Comparison of ENCODE assay signal across 1 cellular context in the genomic region with DNA sequence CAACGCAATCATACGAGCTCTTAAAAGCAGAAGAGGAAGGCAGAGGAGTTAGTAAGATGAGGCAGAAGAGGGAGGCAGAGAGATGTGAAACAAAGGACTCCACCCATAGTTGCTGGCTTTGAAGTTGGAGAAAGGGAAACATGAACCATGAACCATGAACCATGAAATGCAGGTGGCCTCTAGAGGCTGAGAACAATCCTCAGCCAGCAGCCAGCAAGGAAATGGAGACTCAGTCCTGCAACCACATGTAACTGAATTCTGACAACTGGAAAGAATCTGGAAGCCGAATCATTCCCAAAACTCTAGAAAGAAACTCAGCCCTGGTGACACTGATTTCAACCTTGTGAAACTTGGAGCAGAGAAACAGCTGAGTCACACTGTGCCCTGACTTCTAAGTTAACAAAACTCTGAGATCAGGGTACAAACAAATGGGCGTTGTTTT.
TF ChIP-seq lines count a peak whose summit lies in the region.

No MANE protein-coding gene starts in this region.

TF ChIP-seq in K562, 482 proteins besides CTCF, POLR2A, EP300 and RAD21 (continued from another document and continues in another):
- TF ChIP-seq CXXC5 (CRISPR knock-in tag; IDR thresholded peaks at IDR 0.05) = no peak
- TF ChIP-seq, protein P1, sequence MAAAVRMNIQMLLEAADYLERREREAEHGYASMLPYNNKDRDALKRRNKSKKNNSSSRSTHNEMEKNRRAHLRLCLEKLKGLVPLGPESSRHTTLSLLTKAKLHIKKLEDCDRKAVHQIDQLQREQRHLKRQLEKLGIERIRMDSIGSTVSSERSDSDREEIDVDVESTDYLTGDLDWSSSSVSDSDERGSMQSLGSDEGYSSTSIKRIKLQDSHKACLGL (CRISPR knock-in tag; IDR thresholded peaks at IDR 0.05; ENCODE audit: borderline replicate concordance, poor library complexity, severe bottlenecking) = no peak
- no peak for TF ChIP-seq TCF3 (CRISPR knock-in tag; IDR thresholded peaks at IDR 0.05)
- TF ChIP-seq DPF2 (IDR thresholded peaks at IDR 0.05) = peak; percentile 78; the same call in 1 of the 2 replicates
- TF ChIP-seq, protein P2, sequence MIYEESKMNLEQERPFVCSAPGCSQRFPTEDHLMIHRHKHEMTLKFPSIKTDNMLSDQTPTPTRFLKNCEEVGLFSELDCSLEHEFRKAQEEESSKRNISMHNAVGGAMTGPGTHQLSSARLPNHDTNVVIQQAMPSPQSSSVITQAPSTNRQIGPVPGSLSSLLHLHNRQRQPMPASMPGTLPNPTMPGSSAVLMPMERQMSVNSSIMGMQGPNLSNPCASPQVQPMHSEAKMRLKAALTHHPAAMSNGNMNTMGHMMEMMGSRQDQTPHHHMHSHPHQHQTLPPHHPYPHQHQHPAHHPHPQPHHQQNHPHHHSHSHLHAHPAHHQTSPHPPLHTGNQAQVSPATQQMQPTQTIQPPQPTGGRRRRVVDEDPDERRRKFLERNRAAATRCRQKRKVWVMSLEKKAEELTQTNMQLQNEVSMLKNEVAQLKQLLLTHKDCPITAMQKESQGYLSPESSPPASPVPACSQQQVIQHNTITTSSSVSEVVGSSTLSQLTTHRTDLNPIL (CRISPR knock-in tag; IDR thresholded peaks at IDR 0.05) = no peak
- TF ChIP-seq RCOR1 (IDR thresholded peaks at IDR 0.05; ENCODE audit: borderline replicate concordance in 1 of 2, low read depth in 2 of 2, low read length in 2 of 2) = peak in 1 of 2 experiments; percentile 2; a peak in 1 of 4 replicates
- no peak for TF ChIP-seq POLR2AphosphoS2 (IDR thresholded peaks at IDR 0.05; ENCODE audit: low read length)
- TF ChIP-seq MTA3 (IDR thresholded peaks at IDR 0.05; ENCODE audit: borderline replicate concordance) = 0 out of 2 replicates have a peak, but pooled peaks have one; percentile 47
- no peak for TF ChIP-seq MTA2 (IDR thresholded peaks at IDR 0.05; ENCODE audit: low read depth)
- TF ChIP-seq CEBPB (tag; IDR thresholded peaks at IDR 0.05) = peak; percentile 25; the same call in 1 of the 2 replicates
- no peak for TF ChIP-seq ZBTB49 (CRISPR knock-in tag; IDR thresholded peaks at IDR 0.05; ENCODE audit: borderline replicate concordance)
- TF ChIP-seq RAD51 (IDR thresholded peaks at IDR 0.05; ENCODE audit: borderline replicate concordance, low read depth) = no peak
- no peak for TF ChIP-seq MTF1 (CRISPR knock-in tag; IDR thresholded peaks at IDR 0.05; ENCODE audit: borderline replicate concordance)
- no peak for TF ChIP-seq ZNF41 (CRISPR knock-in tag; conservative IDR thresholded peaks at IDR 0.05)
- TF ChIP-seq SOX6 (IDR thresholded peaks at IDR 0.05) = peak; percentile 70; the same call in 1 of the 2 replicates
- no peak for TF ChIP-seq ELK3 (CRISPR knock-in tag; IDR thresholded peaks at IDR 0.05)
- no peak for TF ChIP-seq ZBTB8A (IDR thresholded peaks at IDR 0.05; ENCODE audit: partially characterized antibody)
- no peak for TF ChIP-seq ZNF124 (CRISPR knock-in tag; IDR thresholded peaks at IDR 0.05)
- TF ChIP-seq, protein P3, sequence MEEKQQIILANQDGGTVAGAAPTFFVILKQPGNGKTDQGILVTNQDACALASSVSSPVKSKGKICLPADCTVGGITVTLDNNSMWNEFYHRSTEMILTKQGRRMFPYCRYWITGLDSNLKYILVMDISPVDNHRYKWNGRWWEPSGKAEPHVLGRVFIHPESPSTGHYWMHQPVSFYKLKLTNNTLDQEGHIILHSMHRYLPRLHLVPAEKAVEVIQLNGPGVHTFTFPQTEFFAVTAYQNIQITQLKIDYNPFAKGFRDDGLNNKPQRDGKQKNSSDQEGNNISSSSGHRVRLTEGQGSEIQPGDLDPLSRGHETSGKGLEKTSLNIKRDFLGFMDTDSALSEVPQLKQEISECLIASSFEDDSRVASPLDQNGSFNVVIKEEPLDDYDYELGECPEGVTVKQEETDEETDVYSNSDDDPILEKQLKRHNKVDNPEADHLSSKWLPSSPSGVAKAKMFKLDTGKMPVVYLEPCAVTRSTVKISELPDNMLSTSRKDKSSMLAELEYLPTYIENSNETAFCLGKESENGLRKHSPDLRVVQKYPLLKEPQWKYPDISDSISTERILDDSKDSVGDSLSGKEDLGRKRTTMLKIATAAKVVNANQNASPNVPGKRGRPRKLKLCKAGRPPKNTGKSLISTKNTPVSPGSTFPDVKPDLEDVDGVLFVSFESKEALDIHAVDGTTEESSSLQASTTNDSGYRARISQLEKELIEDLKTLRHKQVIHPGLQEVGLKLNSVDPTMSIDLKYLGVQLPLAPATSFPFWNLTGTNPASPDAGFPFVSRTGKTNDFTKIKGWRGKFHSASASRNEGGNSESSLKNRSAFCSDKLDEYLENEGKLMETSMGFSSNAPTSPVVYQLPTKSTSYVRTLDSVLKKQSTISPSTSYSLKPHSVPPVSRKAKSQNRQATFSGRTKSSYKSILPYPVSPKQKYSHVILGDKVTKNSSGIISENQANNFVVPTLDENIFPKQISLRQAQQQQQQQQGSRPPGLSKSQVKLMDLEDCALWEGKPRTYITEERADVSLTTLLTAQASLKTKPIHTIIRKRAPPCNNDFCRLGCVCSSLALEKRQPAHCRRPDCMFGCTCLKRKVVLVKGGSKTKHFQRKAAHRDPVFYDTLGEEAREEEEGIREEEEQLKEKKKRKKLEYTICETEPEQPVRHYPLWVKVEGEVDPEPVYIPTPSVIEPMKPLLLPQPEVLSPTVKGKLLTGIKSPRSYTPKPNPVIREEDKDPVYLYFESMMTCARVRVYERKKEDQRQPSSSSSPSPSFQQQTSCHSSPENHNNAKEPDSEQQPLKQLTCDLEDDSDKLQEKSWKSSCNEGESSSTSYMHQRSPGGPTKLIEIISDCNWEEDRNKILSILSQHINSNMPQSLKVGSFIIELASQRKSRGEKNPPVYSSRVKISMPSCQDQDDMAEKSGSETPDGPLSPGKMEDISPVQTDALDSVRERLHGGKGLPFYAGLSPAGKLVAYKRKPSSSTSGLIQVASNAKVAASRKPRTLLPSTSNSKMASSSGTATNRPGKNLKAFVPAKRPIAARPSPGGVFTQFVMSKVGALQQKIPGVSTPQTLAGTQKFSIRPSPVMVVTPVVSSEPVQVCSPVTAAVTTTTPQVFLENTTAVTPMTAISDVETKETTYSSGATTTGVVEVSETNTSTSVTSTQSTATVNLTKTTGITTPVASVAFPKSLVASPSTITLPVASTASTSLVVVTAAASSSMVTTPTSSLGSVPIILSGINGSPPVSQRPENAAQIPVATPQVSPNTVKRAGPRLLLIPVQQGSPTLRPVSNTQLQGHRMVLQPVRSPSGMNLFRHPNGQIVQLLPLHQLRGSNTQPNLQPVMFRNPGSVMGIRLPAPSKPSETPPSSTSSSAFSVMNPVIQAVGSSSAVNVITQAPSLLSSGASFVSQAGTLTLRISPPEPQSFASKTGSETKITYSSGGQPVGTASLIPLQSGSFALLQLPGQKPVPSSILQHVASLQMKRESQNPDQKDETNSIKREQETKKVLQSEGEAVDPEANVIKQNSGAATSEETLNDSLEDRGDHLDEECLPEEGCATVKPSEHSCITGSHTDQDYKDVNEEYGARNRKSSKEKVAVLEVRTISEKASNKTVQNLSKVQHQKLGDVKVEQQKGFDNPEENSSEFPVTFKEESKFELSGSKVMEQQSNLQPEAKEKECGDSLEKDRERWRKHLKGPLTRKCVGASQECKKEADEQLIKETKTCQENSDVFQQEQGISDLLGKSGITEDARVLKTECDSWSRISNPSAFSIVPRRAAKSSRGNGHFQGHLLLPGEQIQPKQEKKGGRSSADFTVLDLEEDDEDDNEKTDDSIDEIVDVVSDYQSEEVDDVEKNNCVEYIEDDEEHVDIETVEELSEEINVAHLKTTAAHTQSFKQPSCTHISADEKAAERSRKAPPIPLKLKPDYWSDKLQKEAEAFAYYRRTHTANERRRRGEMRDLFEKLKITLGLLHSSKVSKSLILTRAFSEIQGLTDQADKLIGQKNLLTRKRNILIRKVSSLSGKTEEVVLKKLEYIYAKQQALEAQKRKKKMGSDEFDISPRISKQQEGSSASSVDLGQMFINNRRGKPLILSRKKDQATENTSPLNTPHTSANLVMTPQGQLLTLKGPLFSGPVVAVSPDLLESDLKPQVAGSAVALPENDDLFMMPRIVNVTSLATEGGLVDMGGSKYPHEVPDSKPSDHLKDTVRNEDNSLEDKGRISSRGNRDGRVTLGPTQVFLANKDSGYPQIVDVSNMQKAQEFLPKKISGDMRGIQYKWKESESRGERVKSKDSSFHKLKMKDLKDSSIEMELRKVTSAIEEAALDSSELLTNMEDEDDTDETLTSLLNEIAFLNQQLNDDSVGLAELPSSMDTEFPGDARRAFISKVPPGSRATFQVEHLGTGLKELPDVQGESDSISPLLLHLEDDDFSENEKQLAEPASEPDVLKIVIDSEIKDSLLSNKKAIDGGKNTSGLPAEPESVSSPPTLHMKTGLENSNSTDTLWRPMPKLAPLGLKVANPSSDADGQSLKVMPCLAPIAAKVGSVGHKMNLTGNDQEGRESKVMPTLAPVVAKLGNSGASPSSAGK (IDR thresholded peaks at IDR 0.05) = no peak
- no peak for TF ChIP-seq CC2D1A (IDR thresholded peaks at IDR 0.05)
- TF ChIP-seq CEBPG (CRISPR knock-in tag; IDR thresholded peaks at IDR 0.05) = no peak
- TF ChIP-seq CEBPG (tag; conservative IDR thresholded peaks at IDR 0.05 in 1 of 2, IDR thresholded peaks at IDR 0.05 in 1 of 2) = 0 out of 4 replicates have a peak, but pooled peaks of 1 of the 2 experiments have one; percentile 13
- TF ChIP-seq ZNF165 (CRISPR knock-in tag; IDR thresholded peaks at IDR 0.05; ENCODE audit: borderline replicate concordance) = no peak
- peak; percentile 96 for TF ChIP-seq MAFG (tag; conservative IDR thresholded peaks at IDR 0.05)
- no peak for TF ChIP-seq ID3 (CRISPR knock-in tag; IDR thresholded peaks at IDR 0.05)
- TF ChIP-seq ID3 (tag; IDR thresholded peaks at IDR 0.05) = no peak
- TF ChIP-seq MNT (conservative IDR thresholded peaks at IDR 0.05) = peak in 1 of 2 experiments; percentile 33; a peak in 1 of 4 replicates
- no peak for TF ChIP-seq BCL6 (CRISPR knock-in tag; IDR thresholded peaks at IDR 0.05)
- no peak for TF ChIP-seq GATAD2A (IDR thresholded peaks at IDR 0.05)
- no peak for TF ChIP-seq NUFIP1 (IDR thresholded peaks at IDR 0.05; ENCODE audit: partially characterized antibody)
- peak; percentile 37 for TF ChIP-seq EP400 (IDR thresholded peaks at IDR 0.05)
- peak; percentile 93 for TF ChIP-seq C11orf30 (IDR thresholded peaks at IDR 0.05; ENCODE audit: low read depth)
- no peak for TF ChIP-seq POLR3G (IDR thresholded peaks at IDR 0.05; ENCODE audit: extremely low read depth, insufficient read length, insufficient replicate concordance)
- no peak for TF ChIP-seq PTBP1 (IDR thresholded peaks at IDR 0.05; ENCODE audit: low read depth, low read length)
- no peak for TF ChIP-seq ZNF655 (CRISPR knock-in tag; IDR thresholded peaks at IDR 0.05)
- no peak for TF ChIP-seq CBX2 (IDR thresholded peaks at IDR 0.05; ENCODE audit: insufficient read depth, low read length, poor library complexity, severe bottlenecking)
- no peak for TF ChIP-seq SMAD1 (IDR thresholded peaks at IDR 0.05; ENCODE audit: low read depth, low read length, partially characterized antibody)
